18 cellular contexts compared by ENCODE assay signal in the genomic region with DNA sequence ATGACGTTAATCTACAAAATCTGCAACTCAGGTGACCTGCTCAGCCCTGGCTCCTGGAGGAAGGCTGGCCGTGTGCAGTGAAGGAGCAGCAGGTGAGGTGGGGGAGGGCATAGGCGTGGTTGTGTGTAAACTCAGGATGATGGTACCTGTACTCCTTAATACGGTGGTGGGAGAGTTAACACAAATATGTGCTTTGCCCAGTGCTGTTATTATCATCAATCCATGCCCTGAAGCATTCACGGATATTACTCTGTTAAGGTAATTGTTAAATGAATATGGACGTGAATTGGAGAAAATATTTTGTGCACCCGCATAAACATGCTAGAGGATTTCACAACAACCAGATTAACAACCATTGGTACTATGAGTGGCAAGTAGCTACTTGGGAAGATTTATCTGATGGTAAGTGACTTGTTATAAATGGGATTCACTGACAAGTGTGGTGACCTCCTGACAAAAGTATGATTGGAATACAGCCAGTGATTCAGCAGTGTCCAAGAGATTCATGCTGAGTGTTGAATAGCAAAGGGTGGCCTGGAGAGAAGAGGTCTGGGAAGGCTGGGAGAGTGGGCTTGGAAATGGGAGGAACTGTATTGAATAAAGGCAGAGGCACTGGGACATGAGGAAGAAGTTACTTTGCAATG.
DNase-seq lines count a peak whose midpoint lies in the region; ATAC-seq and TF ChIP-seq lines count a peak whose summit lies in the region.
"Had no signal": no experiment of that assay in that cellular context is flagged by ENCODE, and none has a peak within 500 bp of the region (broad histone marks: within the 10 kb centered on the region; RNA-seq: fewer than 3 reads in every experiment).

No MANE protein-coding gene starts in this region.

- WGBS in GM23248 (ENCODE audit: low coverage in 1 of 2, low lambda C conversion rate in 2 of 2, missing lambda C conversion rate in 2 of 2), 2 experiments, result 95 to 96% methylated on average over 7 of the region's 7 CpGs

- POLR2A ChIA-PET in RWPE1 (lab: Yijun Ruan, JAX; ENCODE audit: low non-redundant PET), result no interaction called here

- H3F3A ChIP-seq in GM23248 (ENCODE audit: insufficient read depth), result 0 out of 2 replicates have a peak, but pooled peaks cover under 1% of the 10 kb centered on the region

- H3K4me1 ChIP-seq in BLaER1, result peaks cover 80% of the 10 kb centered on the region
- 0 out of 2 replicates have a peak, but pooled peaks cover 7% of the 10 kb centered on the region for H3K4me1 ChIP-seq in GM23248 (ENCODE audit: insufficient read depth)
- H3K4me1 ChIP-seq: HAP-1 had no signal

- no peaks in the 10 kb centered on the region for H3K4me1 Mint-ChIP-seq in stimulated activated naive CD8-positive, alpha-beta T cell treated with anti-CD3 and anti-CD28 coated beads, Interleukin-15, amount 100 ng/mL, for 72 hours

- no peak overlapping the region for H3K4me3 ChIP-seq in BLaER1
- no peak overlapping the region for H3K4me3 ChIP-seq in GM23248
- H3K4me3 ChIP-seq: HAP-1, transverse colon had no signal

- peak; percentile 24 for DNase-seq in GM23248
- DNase-seq in RWPE1 (ENCODE audit: low spot score), result peak; percentile 4
- peak; percentile 17 for DNase-seq in glomerular visceral epithelial cell (ENCODE audit: extremely low spot score)
- no peak for DNase-seq in stimulated activated naive CD8-positive, alpha-beta T cell treated with anti-CD3 and anti-CD28 coated beads, Interleukin-15, amount 100 ng/mL, for 72 hours
- DNase-seq in activated naive CD4-positive, alpha-beta T cell treated with anti-CD3 and anti-CD28 coated beads, Interleukin-2, amount 50 U/mL, for 72 hours (ENCODE audit: low spot score in 2 of 2), result no peak
- no peak for DNase-seq in SHP77 treated with DMSO at 0.1 percent for 48 hours (lab: John Stamatoyannopoulos, UW)
- DNase-seq: aorta; CD8-positive, alpha-beta T cell; DND-41; left colon; NCI-H82; occipital lobe; right cardiac atrium; stimulated activated naive CD4-positive, alpha-beta T cell; transverse colon had no signal

- H3K9me2 ChIP-seq in GM23248 (ENCODE audit: insufficient read depth), result no peaks in the 10 kb centered on the region

- H3K4me2 ChIP-seq in BLaER1, result peak overlapping the region; percentile 73
- H3K4me2 ChIP-seq in GM23248 (ENCODE audit: unreplicated experiment), result no peak overlapping the region

- in situ Hi-C loops in GM23248 (cut with MboI), result no loop called here

- H3K27me3 ChIP-seq in BLaER1 (no peaks in the 10 kb centered on the region), GM23248 (replicated peaks; ENCODE audit: insufficient read depth) (no peaks in the 10 kb centered on the region)
- H3K27me3 ChIP-seq: transverse colon had no signal

- H2AFZ ChIP-seq in GM23248, result no peak overlapping the region

- CTCF ChIA-PET in RWPE1 (lab: Yijun Ruan, JAX), result interaction anchor here (0.5 to 0.6 kb wide), 2 partner anchors 190 to 1442 kb away, joined by 3 to 4 read pairs; no protein-coding TSS in a partner anchor

- peaks cover 36% of the 10 kb centered on the region for H3K27me3 Mint-ChIP-seq in stimulated activated naive CD8-positive, alpha-beta T cell treated with anti-CD3 and anti-CD28 coated beads, Interleukin-15, amount 100 ng/mL, for 72 hours

- H3K79me2 ChIP-seq in GM23248 (ENCODE audit: insufficient read depth), result no peaks in the 10 kb centered on the region

- peak overlapping the region; percentile 73 for H3K27ac ChIP-seq in BLaER1
- no peak overlapping the region for H3K27ac ChIP-seq in GM23248
- no peak overlapping the region for H3K27ac ChIP-seq in RWPE1
- H3K27ac ChIP-seq: transverse colon had no signal

- no peak for ATAC-seq in stimulated activated naive CD8-positive, alpha-beta T cell treated with anti-CD3 and anti-CD28 coated beads, Interleukin-15, amount 100 ng/mL, for 72 hours
- ATAC-seq in activated naive CD4-positive, alpha-beta T cell treated with anti-CD3 and anti-CD28 coated beads, Interleukin-2, amount 50 U/mL, for 72 hours, result no peak
- ATAC-seq in HG03571 (IDR thresholded peaks at IDR 0.05; ENCODE audit: unreplicated experiment), result no peak
- ATAC-seq: CD8-positive, alpha-beta T cell; left colon; right cardiac atrium had no signal

- no peak overlapping the region for H3K9ac ChIP-seq in BLaER1
- no peak overlapping the region for H3K9ac ChIP-seq in GM23248

- H3K9me3 Mint-ChIP-seq in stimulated activated naive CD8-positive, alpha-beta T cell treated with anti-CD3 and anti-CD28 coated beads, Interleukin-15, amount 100 ng/mL, for 72 hours, result no peaks in the 10 kb centered on the region
- H3K9me3 Mint-ChIP-seq in activated naive CD4-positive, alpha-beta T cell treated with anti-CD3 and anti-CD28 coated beads, Interleukin-2, amount 50 U/mL, for 72 hours, result no peaks in the 10 kb centered on the region
- H3K9me3 Mint-ChIP-seq: CD8-positive, alpha-beta T cell had no signal

- TF ChIP-seq CTCF in RWPE1 (conservative IDR thresholded peaks at IDR 0.05; ENCODE audit: low read depth), result no peak

- no peak overlapping the region for H3K4me3 Mint-ChIP-seq in stimulated activated naive CD8-positive, alpha-beta T cell treated with anti-CD3 and anti-CD28 coated beads, Interleukin-15, amount 100 ng/mL, for 72 hours
- H3K4me3 Mint-ChIP-seq: CD8-positive, alpha-beta T cell had no signal

- H3K36me3 ChIP-seq in BLaER1, result no peaks in the 10 kb centered on the region
- H3K36me3 ChIP-seq in GM23248 (ENCODE audit: low read depth), result no peaks in the 10 kb centered on the region
- H3K36me3 ChIP-seq: HAP-1, transverse colon had no signal

- H3K9me3 ChIP-seq in BLaER1 (peaks cover 13% of the 10 kb centered on the region), GM23248 (ENCODE audit: low read depth) (no peaks in the 10 kb centered on the region)
- H3K9me3 ChIP-seq: HAP-1, transverse colon had no signal

- no peak overlapping the region for H3K27ac Mint-ChIP-seq in stimulated activated naive CD8-positive, alpha-beta T cell treated with anti-CD3 and anti-CD28 coated beads, Interleukin-15, amount 100 ng/mL, for 72 hours
- no peak overlapping the region for H3K27ac Mint-ChIP-seq in activated naive CD4-positive, alpha-beta T cell treated with anti-CD3 and anti-CD28 coated beads, Interleukin-2, amount 50 U/mL, for 72 hours
- H3K27ac Mint-ChIP-seq: CD8-positive, alpha-beta T cell had no signal

- H4K20me1 ChIP-seq in BLaER1 (no peaks in the 10 kb centered on the region), GM23248 (ENCODE audit: insufficient read depth) (no peaks in the 10 kb centered on the region)

- H3K36me3 Mint-ChIP-seq in activated naive CD4-positive, alpha-beta T cell treated with anti-CD3 and anti-CD28 coated beads, Interleukin-2, amount 50 U/mL, for 72 hours, result no peaks in the 10 kb centered on the region
- H3K36me3 Mint-ChIP-seq: CD8-positive, alpha-beta T cell had no signal

Comparison
In these comparisons a context has a peak if more than half of its experiments do, and no peak if none do; other contexts are left out.
1. DNase-seq: peak in GM23248 (single experiment), RWPE1 (single experiment) and glomerular visceral epithelial cell (single experiment); none in stimulated activated naive CD8-positive, alpha-beta T cell treated with anti-CD3 and anti-CD28 coated beads, Interleukin-15, amount 100 ng/mL, for 72 hours (0 of 2), activated naive CD4-positive, alpha-beta T cell treated with anti-CD3 and anti-CD28 coated beads, Interleukin-2, amount 50 U/mL, for 72 hours (0 of 2) and SHP77 treated with DMSO at 0.1 percent for 48 hours (single experiment).